1 cellular context compared by ENCODE assay signal in the genomic region with DNA sequence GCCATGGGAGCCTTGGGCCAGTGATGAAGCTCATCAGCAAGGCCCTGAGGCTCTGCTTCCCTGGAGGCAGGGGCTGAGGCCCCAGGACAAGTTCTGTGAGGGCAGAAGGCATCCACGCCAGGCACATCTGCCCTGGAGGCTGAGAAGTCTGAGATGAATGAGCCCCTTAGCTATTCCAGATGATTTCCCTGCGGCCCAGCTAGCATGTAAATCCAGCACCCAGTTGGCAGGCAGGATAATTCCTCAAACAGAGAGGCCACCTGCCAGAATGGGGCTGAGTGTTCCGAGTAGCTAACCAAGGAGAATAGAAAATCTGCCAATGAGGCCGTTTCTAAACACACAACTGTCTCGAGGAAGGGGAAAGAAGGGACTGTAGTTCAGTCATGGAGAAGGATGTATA.
TF ChIP-seq lines count a peak whose summit lies in the region.

No MANE protein-coding gene starts in this region.

TF ChIP-seq in H1, 55 proteins besides CTCF, POLR2A, EP300 and RAD21 (continued from another document):
- TF ChIP-seq, protein P1, sequence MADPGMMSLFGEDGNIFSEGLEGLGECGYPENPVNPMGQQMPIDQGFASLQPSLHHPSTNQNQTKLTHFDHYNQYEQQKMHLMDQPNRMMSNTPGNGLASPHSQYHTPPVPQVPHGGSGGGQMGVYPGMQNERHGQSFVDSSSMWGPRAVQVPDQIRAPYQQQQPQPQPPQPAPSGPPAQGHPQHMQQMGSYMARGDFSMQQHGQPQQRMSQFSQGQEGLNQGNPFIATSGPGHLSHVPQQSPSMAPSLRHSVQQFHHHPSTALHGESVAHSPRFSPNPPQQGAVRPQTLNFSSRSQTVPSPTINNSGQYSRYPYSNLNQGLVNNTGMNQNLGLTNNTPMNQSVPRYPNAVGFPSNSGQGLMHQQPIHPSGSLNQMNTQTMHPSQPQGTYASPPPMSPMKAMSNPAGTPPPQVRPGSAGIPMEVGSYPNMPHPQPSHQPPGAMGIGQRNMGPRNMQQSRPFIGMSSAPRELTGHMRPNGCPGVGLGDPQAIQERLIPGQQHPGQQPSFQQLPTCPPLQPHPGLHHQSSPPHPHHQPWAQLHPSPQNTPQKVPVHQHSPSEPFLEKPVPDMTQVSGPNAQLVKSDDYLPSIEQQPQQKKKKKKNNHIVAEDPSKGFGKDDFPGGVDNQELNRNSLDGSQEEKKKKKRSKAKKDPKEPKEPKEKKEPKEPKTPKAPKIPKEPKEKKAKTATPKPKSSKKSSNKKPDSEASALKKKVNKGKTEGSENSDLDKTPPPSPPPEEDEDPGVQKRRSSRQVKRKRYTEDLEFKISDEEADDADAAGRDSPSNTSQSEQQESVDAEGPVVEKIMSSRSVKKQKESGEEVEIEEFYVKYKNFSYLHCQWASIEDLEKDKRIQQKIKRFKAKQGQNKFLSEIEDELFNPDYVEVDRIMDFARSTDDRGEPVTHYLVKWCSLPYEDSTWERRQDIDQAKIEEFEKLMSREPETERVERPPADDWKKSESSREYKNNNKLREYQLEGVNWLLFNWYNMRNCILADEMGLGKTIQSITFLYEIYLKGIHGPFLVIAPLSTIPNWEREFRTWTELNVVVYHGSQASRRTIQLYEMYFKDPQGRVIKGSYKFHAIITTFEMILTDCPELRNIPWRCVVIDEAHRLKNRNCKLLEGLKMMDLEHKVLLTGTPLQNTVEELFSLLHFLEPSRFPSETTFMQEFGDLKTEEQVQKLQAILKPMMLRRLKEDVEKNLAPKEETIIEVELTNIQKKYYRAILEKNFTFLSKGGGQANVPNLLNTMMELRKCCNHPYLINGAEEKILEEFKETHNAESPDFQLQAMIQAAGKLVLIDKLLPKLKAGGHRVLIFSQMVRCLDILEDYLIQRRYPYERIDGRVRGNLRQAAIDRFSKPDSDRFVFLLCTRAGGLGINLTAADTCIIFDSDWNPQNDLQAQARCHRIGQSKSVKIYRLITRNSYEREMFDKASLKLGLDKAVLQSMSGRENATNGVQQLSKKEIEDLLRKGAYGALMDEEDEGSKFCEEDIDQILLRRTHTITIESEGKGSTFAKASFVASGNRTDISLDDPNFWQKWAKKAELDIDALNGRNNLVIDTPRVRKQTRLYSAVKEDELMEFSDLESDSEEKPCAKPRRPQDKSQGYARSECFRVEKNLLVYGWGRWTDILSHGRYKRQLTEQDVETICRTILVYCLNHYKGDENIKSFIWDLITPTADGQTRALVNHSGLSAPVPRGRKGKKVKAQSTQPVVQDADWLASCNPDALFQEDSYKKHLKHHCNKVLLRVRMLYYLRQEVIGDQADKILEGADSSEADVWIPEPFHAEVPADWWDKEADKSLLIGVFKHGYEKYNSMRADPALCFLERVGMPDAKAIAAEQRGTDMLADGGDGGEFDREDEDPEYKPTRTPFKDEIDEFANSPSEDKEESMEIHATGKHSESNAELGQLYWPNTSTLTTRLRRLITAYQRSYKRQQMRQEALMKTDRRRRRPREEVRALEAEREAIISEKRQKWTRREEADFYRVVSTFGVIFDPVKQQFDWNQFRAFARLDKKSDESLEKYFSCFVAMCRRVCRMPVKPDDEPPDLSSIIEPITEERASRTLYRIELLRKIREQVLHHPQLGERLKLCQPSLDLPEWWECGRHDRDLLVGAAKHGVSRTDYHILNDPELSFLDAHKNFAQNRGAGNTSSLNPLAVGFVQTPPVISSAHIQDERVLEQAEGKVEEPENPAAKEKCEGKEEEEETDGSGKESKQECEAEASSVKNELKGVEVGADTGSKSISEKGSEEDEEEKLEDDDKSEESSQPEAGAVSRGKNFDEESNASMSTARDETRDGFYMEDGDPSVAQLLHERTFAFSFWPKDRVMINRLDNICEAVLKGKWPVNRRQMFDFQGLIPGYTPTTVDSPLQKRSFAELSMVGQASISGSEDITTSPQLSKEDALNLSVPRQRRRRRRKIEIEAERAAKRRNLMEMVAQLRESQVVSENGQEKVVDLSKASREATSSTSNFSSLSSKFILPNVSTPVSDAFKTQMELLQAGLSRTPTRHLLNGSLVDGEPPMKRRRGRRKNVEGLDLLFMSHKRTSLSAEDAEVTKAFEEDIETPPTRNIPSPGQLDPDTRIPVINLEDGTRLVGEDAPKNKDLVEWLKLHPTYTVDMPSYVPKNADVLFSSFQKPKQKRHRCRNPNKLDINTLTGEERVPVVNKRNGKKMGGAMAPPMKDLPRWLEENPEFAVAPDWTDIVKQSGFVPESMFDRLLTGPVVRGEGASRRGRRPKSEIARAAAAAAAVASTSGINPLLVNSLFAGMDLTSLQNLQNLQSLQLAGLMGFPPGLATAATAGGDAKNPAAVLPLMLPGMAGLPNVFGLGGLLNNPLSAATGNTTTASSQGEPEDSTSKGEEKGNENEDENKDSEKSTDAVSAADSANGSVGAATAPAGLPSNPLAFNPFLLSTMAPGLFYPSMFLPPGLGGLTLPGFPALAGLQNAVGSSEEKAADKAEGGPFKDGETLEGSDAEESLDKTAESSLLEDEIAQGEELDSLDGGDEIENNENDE (IDR thresholded peaks at IDR 0.05; ENCODE audit: insufficient replicate concordance, low read length): no peak
- TF ChIP-seq RBBP5 (IDR thresholded peaks at IDR 0.05; ENCODE audit: borderline replicate concordance, low read depth, low read length) (no peak), KDM1A (IDR thresholded peaks at IDR 0.05; ENCODE audit: borderline replicate concordance, low read length) (no peak), CHD1 (IDR thresholded peaks at IDR 0.05; ENCODE audit: low read depth, low read length) (no peak), HDAC6 (IDR thresholded peaks at IDR 0.05; ENCODE audit: low read depth, low read length) (no peak)
- TF ChIP-seq, protein P2, sequence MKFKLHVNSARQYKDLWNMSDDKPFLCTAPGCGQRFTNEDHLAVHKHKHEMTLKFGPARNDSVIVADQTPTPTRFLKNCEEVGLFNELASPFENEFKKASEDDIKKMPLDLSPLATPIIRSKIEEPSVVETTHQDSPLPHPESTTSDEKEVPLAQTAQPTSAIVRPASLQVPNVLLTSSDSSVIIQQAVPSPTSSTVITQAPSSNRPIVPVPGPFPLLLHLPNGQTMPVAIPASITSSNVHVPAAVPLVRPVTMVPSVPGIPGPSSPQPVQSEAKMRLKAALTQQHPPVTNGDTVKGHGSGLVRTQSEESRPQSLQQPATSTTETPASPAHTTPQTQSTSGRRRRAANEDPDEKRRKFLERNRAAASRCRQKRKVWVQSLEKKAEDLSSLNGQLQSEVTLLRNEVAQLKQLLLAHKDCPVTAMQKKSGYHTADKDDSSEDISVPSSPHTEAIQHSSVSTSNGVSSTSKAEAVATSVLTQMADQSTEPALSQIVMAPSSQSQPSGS (IDR thresholded peaks at IDR 0.05; ENCODE audit: low read length): no peak
- TF ChIP-seq, protein P3, sequence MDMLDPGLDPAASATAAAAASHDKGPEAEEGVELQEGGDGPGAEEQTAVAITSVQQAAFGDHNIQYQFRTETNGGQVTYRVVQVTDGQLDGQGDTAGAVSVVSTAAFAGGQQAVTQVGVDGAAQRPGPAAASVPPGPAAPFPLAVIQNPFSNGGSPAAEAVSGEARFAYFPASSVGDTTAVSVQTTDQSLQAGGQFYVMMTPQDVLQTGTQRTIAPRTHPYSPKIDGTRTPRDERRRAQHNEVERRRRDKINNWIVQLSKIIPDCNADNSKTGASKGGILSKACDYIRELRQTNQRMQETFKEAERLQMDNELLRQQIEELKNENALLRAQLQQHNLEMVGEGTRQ (IDR thresholded peaks at IDR 0.05; ENCODE audit: low read length): no peak
